8 cellular contexts compared by ENCODE assay signal in genomic region chr15:90620379-90621134, GRCh38.
A peak's percentile ranks its signal among the peaks of the same experiment; 100 is the strongest.
DNase-seq lines count a peak whose midpoint lies in the region; ATAC-seq and TF ChIP-seq lines count a peak whose summit lies in the region.

No MANE protein-coding gene starts in this region.

- TF ChIP-seq CTCF in DND-41 (IDR thresholded peaks at IDR 0.05; ENCODE audit: borderline replicate concordance, extremely low read depth, low read length, poor library complexity, severe bottlenecking): no peak
- no peak for TF ChIP-seq CTCF in mesothelial cell of epicardium (IDR thresholded peaks at IDR 0.05; ENCODE audit: unreplicated experiment)

- H3K27ac ChIP-seq in DND-41 (ENCODE audit: low read length): peak overlapping the region; percentile 67

- no peak overlapping the region for H3K4me2 ChIP-seq in DND-41 (ENCODE audit: insufficient read depth, low read length)

- H3K27ac Mint-ChIP-seq in activated naive CD8-positive, alpha-beta T cell: peak overlapping the region; percentile 72
- no peak overlapping the region for H3K27ac Mint-ChIP-seq in mesothelial cell of epicardium

- H3K27me3 ChIP-seq in DND-41 (ENCODE audit: insufficient read depth, low read length, poor library complexity): no peaks in the 10 kb centered on the region

- no peaks in the 10 kb centered on the region for H3K27me3 Mint-ChIP-seq in activated naive CD8-positive, alpha-beta T cell
- no peaks in the 10 kb centered on the region for H3K27me3 Mint-ChIP-seq in mesothelial cell of epicardium (ENCODE audit: low read depth)

- peaks cover 31% of the 10 kb centered on the region for H3K4me1 Mint-ChIP-seq in activated naive CD8-positive, alpha-beta T cell (ENCODE audit: low read depth)
- H3K4me1 Mint-ChIP-seq in mesothelial cell of epicardium: no peaks in the 10 kb centered on the region

- H3K9me3 ChIP-seq in DND-41 (ENCODE audit: insufficient read depth, low read length, severe bottlenecking): no peaks in the 10 kb centered on the region

- peaks cover 31% of the 10 kb centered on the region for H3K36me3 ChIP-seq in DND-41 (ENCODE audit: insufficient read depth, low read length)

- H2AFZ ChIP-seq in DND-41 (ENCODE audit: low read depth, low read length): no peak overlapping the region

- H3K4me3 Mint-ChIP-seq in activated naive CD8-positive, alpha-beta T cell: no peak overlapping the region
- H3K4me3 Mint-ChIP-seq in mesothelial cell of epicardium: no peak overlapping the region

- peaks cover 17% of the 10 kb centered on the region for H3K4me1 ChIP-seq in DND-41 (ENCODE audit: insufficient read depth, low read length)

- ATAC-seq in DND-41 (ENCODE audit: insufficient read depth, low read depth) (peak; percentile 89), GM21528 (IDR thresholded peaks at IDR 0.05; ENCODE audit: low FRiP score, unreplicated experiment) (peak; percentile 84)

- DNase-seq in DND-41 (peak; percentile 53), NOMO-1 (lab: John Stamatoyannopoulos, UW; ENCODE audit: unreplicated experiment in 2 of 2) (peak; percentile 75 to 86), mesothelial cell of epicardium (ENCODE audit: low spot score in 2 of 2, unreplicated experiment in 2 of 2) (no peak), pons (ENCODE audit: low spot score) (no peak), cortex of kidney (lab: John Stamatoyannopoulos, UW) (no peak), AG20443 (ENCODE audit: low spot score) (no peak)

- H3K4me3 ChIP-seq in DND-41 (ENCODE audit: low read depth in 1 of 2, low read length in 2 of 2): no peak overlapping the region

- no peaks in the 10 kb centered on the region for H4K20me1 ChIP-seq in DND-41 (ENCODE audit: insufficient read depth, low read length)

- H3K9me3 Mint-ChIP-seq in activated naive CD8-positive, alpha-beta T cell (ENCODE audit: low read depth): no peaks in the 10 kb centered on the region
- H3K9me3 Mint-ChIP-seq in mesothelial cell of epicardium: no peaks in the 10 kb centered on the region

- peaks cover 17% of the 10 kb centered on the region for H3K36me3 Mint-ChIP-seq in activated naive CD8-positive, alpha-beta T cell
- peaks cover 30% of the 10 kb centered on the region for H3K36me3 Mint-ChIP-seq in mesothelial cell of epicardium

- H3K79me2 ChIP-seq in DND-41 (ENCODE audit: insufficient read depth, low read length): no peaks in the 10 kb centered on the region

- H3K9ac ChIP-seq in DND-41 (ENCODE audit: low read depth, low read length): no peak overlapping the region

Comparison
In these comparisons a context has a peak if more than half of its experiments do, and no peak if none do; other contexts are left out.
1. DNase-seq: peak in DND-41 (single experiment) and NOMO-1 (2 of 2); none in mesothelial cell of epicardium (0 of 2), pons (single experiment), cortex of kidney (single experiment) and AG20443 (single experiment).